1 cellular context compared by ENCODE assay signal in genomic region chr2:42200534-42201227, GRCh38.
TF ChIP-seq lines count a peak whose summit lies in the region.

No MANE protein-coding gene starts in this region.

TF ChIP-seq in SK-N-SH, 30 proteins besides CTCF, POLR2A, EP300 and RAD21 (continued from another document):
- no peak for TF ChIP-seq ZBTB33 (IDR thresholded peaks at IDR 0.05; ENCODE audit: borderline replicate concordance, low read depth)
- TF ChIP-seq, protein P1, sequence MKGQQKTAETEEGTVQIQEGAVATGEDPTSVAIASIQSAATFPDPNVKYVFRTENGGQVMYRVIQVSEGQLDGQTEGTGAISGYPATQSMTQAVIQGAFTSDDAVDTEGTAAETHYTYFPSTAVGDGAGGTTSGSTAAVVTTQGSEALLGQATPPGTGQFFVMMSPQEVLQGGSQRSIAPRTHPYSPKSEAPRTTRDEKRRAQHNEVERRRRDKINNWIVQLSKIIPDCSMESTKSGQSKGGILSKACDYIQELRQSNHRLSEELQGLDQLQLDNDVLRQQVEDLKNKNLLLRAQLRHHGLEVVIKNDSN (IDR thresholded peaks at IDR 0.05; ENCODE audit: borderline replicate concordance, low read depth) = no peak
- TF ChIP-seq RFX5 (IDR thresholded peaks at IDR 0.05; ENCODE audit: low read length) = no peak
- 0 out of 2 replicates have a peak, but pooled peaks have one; percentile 26 for TF ChIP-seq RXRA (IDR thresholded peaks at IDR 0.05; ENCODE audit: borderline replicate concordance, low read depth)
- TF ChIP-seq, protein P2, sequence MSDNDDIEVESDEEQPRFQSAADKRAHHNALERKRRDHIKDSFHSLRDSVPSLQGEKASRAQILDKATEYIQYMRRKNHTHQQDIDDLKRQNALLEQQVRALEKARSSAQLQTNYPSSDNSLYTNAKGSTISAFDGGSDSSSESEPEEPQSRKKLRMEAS (IDR thresholded peaks at IDR 0.05; ENCODE audit: low read depth) = no peak
- TF ChIP-seq, protein P3, sequence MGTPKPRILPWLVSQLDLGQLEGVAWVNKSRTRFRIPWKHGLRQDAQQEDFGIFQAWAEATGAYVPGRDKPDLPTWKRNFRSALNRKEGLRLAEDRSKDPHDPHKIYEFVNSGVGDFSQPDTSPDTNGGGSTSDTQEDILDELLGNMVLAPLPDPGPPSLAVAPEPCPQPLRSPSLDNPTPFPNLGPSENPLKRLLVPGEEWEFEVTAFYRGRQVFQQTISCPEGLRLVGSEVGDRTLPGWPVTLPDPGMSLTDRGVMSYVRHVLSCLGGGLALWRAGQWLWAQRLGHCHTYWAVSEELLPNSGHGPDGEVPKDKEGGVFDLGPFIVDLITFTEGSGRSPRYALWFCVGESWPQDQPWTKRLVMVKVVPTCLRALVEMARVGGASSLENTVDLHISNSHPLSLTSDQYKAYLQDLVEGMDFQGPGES (IDR thresholded peaks at IDR 0.05; ENCODE audit: low read depth, low read length) = no peak
- 0 out of 2 replicates have a peak, but pooled peaks have one; percentile 14 for TF ChIP-seq GABPA (IDR thresholded peaks at IDR 0.05; ENCODE audit: low read depth)
- TF ChIP-seq, protein P4, sequence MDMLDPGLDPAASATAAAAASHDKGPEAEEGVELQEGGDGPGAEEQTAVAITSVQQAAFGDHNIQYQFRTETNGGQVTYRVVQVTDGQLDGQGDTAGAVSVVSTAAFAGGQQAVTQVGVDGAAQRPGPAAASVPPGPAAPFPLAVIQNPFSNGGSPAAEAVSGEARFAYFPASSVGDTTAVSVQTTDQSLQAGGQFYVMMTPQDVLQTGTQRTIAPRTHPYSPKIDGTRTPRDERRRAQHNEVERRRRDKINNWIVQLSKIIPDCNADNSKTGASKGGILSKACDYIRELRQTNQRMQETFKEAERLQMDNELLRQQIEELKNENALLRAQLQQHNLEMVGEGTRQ (IDR thresholded peaks at IDR 0.05; ENCODE audit: borderline replicate concordance, low read depth, low read length) = no peak
